12 cellular contexts compared by ENCODE assay signal in genomic region chr2:240960309-240960962, GRCh38. TPM values are rescaled to one million over a fixed set of nuclear protein-coding genes. Genes with fewer than 3 reads are reported as not detected.
A peak's percentile ranks its signal among the peaks of the same experiment; 100 is the strongest.
DNase-seq lines count a peak whose midpoint lies in the region; ATAC-seq and TF ChIP-seq lines count a peak whose summit lies in the region.
"Had no signal": no experiment of that assay in that cellular context is flagged by ENCODE, and none has a peak within 500 bp of the region (broad histone marks: within the 10 kb centered on the region; RNA-seq: fewer than 3 reads in every experiment).

No MANE protein-coding gene starts in this region.

- H3K4me3 ChIP-seq in GM23338 (no peak overlapping the region), gastroesophageal sphincter (no peak overlapping the region), trophoblast cell (ENCODE audit: low read depth, low read length) (no peak overlapping the region)
- H3K4me3 ChIP-seq: ascending aorta had no signal

- no peak overlapping the region for H2BK5ac ChIP-seq in trophoblast cell (ENCODE audit: low read depth, low read length, poor library complexity)

- H3K36me3 ChIP-seq in GM23338 (ENCODE audit: insufficient read depth): no peaks in the 10 kb centered on the region
- no peaks in the 10 kb centered on the region for H3K36me3 ChIP-seq in gastroesophageal sphincter
- no peaks in the 10 kb centered on the region for H3K36me3 ChIP-seq in trophoblast cell (ENCODE audit: control insufficient read depth in 1 of 2, insufficient read depth in 2 of 2, low read length in 2 of 2)
- H3K36me3 ChIP-seq: ascending aorta had no signal

- no peak for DNase-seq in GM23338 (ENCODE audit: low spot score)
- peak; percentile 90 for DNase-seq in SKM-1 (lab: John Stamatoyannopoulos, UW; ENCODE audit: unreplicated experiment)
- DNase-seq in osteocyte (ENCODE audit: extremely low spot score, unreplicated experiment): peak; percentile 85
- no peak for DNase-seq in activated naive CD4-positive, alpha-beta T cell treated with anti-CD3 and anti-CD28 coated beads for 36 hours
- no peak for DNase-seq in cerebellar cortex (ENCODE audit: low spot score)
- no peak for DNase-seq in trophoblast cell

- no peak overlapping the region for H3K4me3 Mint-ChIP-seq in GM23338
- H3K4me3 Mint-ChIP-seq in osteocyte (ENCODE audit: unreplicated experiment): no peak overlapping the region
- no peak overlapping the region for H3K4me3 Mint-ChIP-seq in activated naive CD4-positive, alpha-beta T cell treated with anti-CD3 and anti-CD28 coated beads for 36 hours

- H4K12ac ChIP-seq in trophoblast cell (ENCODE audit: low read depth, low read length): no peak overlapping the region

- H3K4me1 Mint-ChIP-seq in GM23338 (no peaks in the 10 kb centered on the region; the same call in 1 of the 3 replicates), osteocyte (ENCODE audit: unreplicated experiment) (peaks cover 20% of the 10 kb centered on the region)
- no peaks in the 10 kb centered on the region for H3K4me1 Mint-ChIP-seq in activated naive CD4-positive, alpha-beta T cell treated with anti-CD3 and anti-CD28 coated beads for 36 hours (ENCODE audit: low read depth)

- no peaks in the 10 kb centered on the region for H3K9me2 ChIP-seq in GM23338 (ENCODE audit: insufficient read depth)

- no peak for TF ChIP-seq EP300 in gastroesophageal sphincter (IDR thresholded peaks at IDR 0.05)

- no peak overlapping the region for H4K91ac ChIP-seq in trophoblast cell (ENCODE audit: low read depth, low read length)

- H3K27ac ChIP-seq in GM23338 (ENCODE audit: low read depth): no peak overlapping the region
- no peak overlapping the region for H3K27ac ChIP-seq in gastroesophageal sphincter
- no peak overlapping the region for H3K27ac ChIP-seq in trophoblast cell (ENCODE audit: low read depth, low read length)
- H3K27ac ChIP-seq: ascending aorta, KMS-11 had no signal

- no peak for TF ChIP-seq POLR2A in gastroesophageal sphincter (IDR thresholded peaks at IDR 0.05)

- 0 out of 2 replicates have a peak, but pooled peaks cover 5% of the 10 kb centered on the region for H3F3A ChIP-seq in GM23338 (replicated peaks; ENCODE audit: low read depth)

- H2BK120ac ChIP-seq in trophoblast cell (ENCODE audit: insufficient read depth, low read length, poor library complexity): no peak overlapping the region

- no peak overlapping the region for H2AK5ac ChIP-seq in trophoblast cell (ENCODE audit: low read length)

- H3K27ac Mint-ChIP-seq in GM23338 (peak overlapping the region; percentile 67; the same call in 1 of the 2 replicates), osteocyte (ENCODE audit: unreplicated experiment) (no peak overlapping the region)
- H3K27ac Mint-ChIP-seq in activated naive CD4-positive, alpha-beta T cell treated with anti-CD3 and anti-CD28 coated beads for 36 hours: no peak overlapping the region

- no peak for TF ChIP-seq CTCF in GM23338 (conservative IDR thresholded peaks at IDR 0.05; ENCODE audit: low read depth in 2 of 2)
- TF ChIP-seq CTCF in gastroesophageal sphincter (IDR thresholded peaks at IDR 0.05): no peak
- no peak for TF ChIP-seq CTCF in osteocyte (IDR thresholded peaks at IDR 0.05)

- no peak overlapping the region for H3K4me2 ChIP-seq in GM23338
- no peak overlapping the region for H3K4me2 ChIP-seq in trophoblast cell (ENCODE audit: low read length)
- H3K4me2 ChIP-seq: KMS-11 had no signal

- H3K9me3 Mint-ChIP-seq in GM23338: no peaks in the 10 kb centered on the region
- H3K9me3 Mint-ChIP-seq in osteocyte (ENCODE audit: unreplicated experiment): no peaks in the 10 kb centered on the region
- H3K9me3 Mint-ChIP-seq in activated naive CD4-positive, alpha-beta T cell treated with anti-CD3 and anti-CD28 coated beads for 36 hours: no peaks in the 10 kb centered on the region

- H3K79me1 ChIP-seq in trophoblast cell (ENCODE audit: low read length): no peaks in the 10 kb centered on the region

- H3K27me3 ChIP-seq in GM23338 (ENCODE audit: insufficient read depth): no peaks in the 10 kb centered on the region
- H3K27me3 ChIP-seq in gastroesophageal sphincter: peaks cover 70% of the 10 kb centered on the region
- H3K27me3 ChIP-seq in trophoblast cell (ENCODE audit: insufficient read depth, low read length): no peaks in the 10 kb centered on the region
- H3K27me3 ChIP-seq: ascending aorta had no signal

- no peaks in the 10 kb centered on the region for H3K79me2 ChIP-seq in GM23338 (replicated peaks; ENCODE audit: insufficient read depth)
- H3K79me2 ChIP-seq in trophoblast cell (ENCODE audit: control insufficient read depth, insufficient read depth, low read length, poor library complexity): no peaks in the 10 kb centered on the region

- H4K8ac ChIP-seq in trophoblast cell (ENCODE audit: low read depth, low read length): no peak overlapping the region

- no peak overlapping the region for H2BK12ac ChIP-seq in trophoblast cell (ENCODE audit: low read length)

- no peak overlapping the region for H3K9ac ChIP-seq in trophoblast cell (ENCODE audit: low read length)
- H3K9ac ChIP-seq: KMS-11 had no signal

- H3K4me1 ChIP-seq in GM23338 (ENCODE audit: insufficient read depth): no peaks in the 10 kb centered on the region
- H3K4me1 ChIP-seq in gastroesophageal sphincter: peaks cover 0 to 33% (median 3%) of the 10 kb centered on the region in 3 donors
- H3K4me1 ChIP-seq in trophoblast cell (ENCODE audit: control insufficient read depth in 1 of 2, insufficient read depth in 2 of 2, low read length in 2 of 2): no peaks in the 10 kb centered on the region

- no peak overlapping the region for H3K23ac ChIP-seq in trophoblast cell (ENCODE audit: low read length)

- H2AFZ ChIP-seq in GM23338 (no peak overlapping the region), trophoblast cell (ENCODE audit: insufficient read depth, low read length, poor library complexity) (no peak overlapping the region)

- 13 to 32% methylated on average over 3 to 6 of the region's 28 CpGs for whole genome bisulfite sequencing in gastroesophageal sphincter (ENCODE audit: low coverage in 1 of 2), 2 donors
- WGBS in trophoblast cell (ENCODE audit: extremely low coverage, insufficient coverage, insufficient read length): no CpG with 5 or more reads among the region's 28 CpGs

- no peak overlapping the region for H3K4ac ChIP-seq in trophoblast cell (ENCODE audit: low read depth, low read length)

- ATAC-seq in GM23338: peak; percentile 32
- ATAC-seq in gastroesophageal sphincter: peak; percentile 23
- ATAC-seq in GM18909 (IDR thresholded peaks at IDR 0.05; ENCODE audit: poor library complexity, unreplicated experiment): no peak

- H3K27me3 Mint-ChIP-seq in GM23338 (ENCODE audit: insufficient read depth, low read depth, poor library complexity) (peaks cover 8% of the 10 kb centered on the region), osteocyte (ENCODE audit: unreplicated experiment) (peaks cover 5% of the 10 kb centered on the region)
- no peaks in the 10 kb centered on the region for H3K27me3 Mint-ChIP-seq in activated naive CD4-positive, alpha-beta T cell treated with anti-CD3 and anti-CD28 coated beads for 36 hours (ENCODE audit: low read depth)

- H3K14ac ChIP-seq in trophoblast cell (ENCODE audit: low read length): no peak overlapping the region

- H4K20me1 ChIP-seq in GM23338 (replicated peaks; ENCODE audit: insufficient read depth): no peaks in the 10 kb centered on the region

- H3K9me3 ChIP-seq in gastroesophageal sphincter (no peaks in the 10 kb centered on the region), trophoblast cell (ENCODE audit: insufficient read depth, low read depth, low read length) (peaks cover 7% of the 10 kb centered on the region)
- H3K9me3 ChIP-seq: ascending aorta had no signal

- H3K18ac ChIP-seq in trophoblast cell (ENCODE audit: low read length): no peak overlapping the region

- CTCF ChIA-PET in activated naive CD4-positive, alpha-beta T cell treated with anti-CD3 and anti-CD28 coated beads for 36 hours (lab: Charles Lee): no interaction called here

- H3K36me3 Mint-ChIP-seq in GM23338 (ENCODE audit: low read depth): no peaks in the 10 kb centered on the region
- no peaks in the 10 kb centered on the region for H3K36me3 Mint-ChIP-seq in osteocyte (ENCODE audit: unreplicated experiment)
- no peaks in the 10 kb centered on the region for H3K36me3 Mint-ChIP-seq in activated naive CD4-positive, alpha-beta T cell treated with anti-CD3 and anti-CD28 coated beads for 36 hours (ENCODE audit: low read depth)

- intact Hi-C loops in activated naive CD4-positive, alpha-beta T cell treated with anti-CD3 and anti-CD28 coated beads for 36 hours (cut with micrococcal nuclease): no loop called here

TF ChIP-seq in GM23338, 12 proteins besides CTCF, POLR2A, EP300 and RAD21 (continues in another document):
- no peak for TF ChIP-seq STAT1 (IDR thresholded peaks at IDR 0.05; ENCODE audit: unreplicated experiment)

RNA-seq across cellular contexts. Expression of gene SNED1, which starts 38.0 kb away (rescaled TPM):
- total RNA-seq in GM23338 (2014; rRNA removed; shearing (Covaris generic)): 1.1 and 2.8 TPM in 2 replicates
- 1.3 and 1.5 TPM in 2 replicates for polyA plus RNA-seq in GM23338 (2016; fragmentation: Nextera tagmentation; extraction: Ambion mirVana)
- total RNA-seq in gastroesophageal sphincter: 10 to 100 TPM in 2 of 4 donors, 1 to 10 TPM in 2; 8.3 to 29.9 (median 14.6) TPM
- 17.6 and 19.4 TPM in 2 replicates for total RNA-seq in osteocyte
- under 1 TPM; 0.35 to 0.60 TPM for total RNA-seq in activated naive CD4-positive, alpha-beta T cell treated with anti-CD3 and anti-CD28 coated beads for 36 hours
- polyA plus RNA-seq in trophoblast cell (2013): 0.12 TPM in 2 replicates

RNA-seq across cellular contexts. Expression of gene CROCC2, which starts 54.3 kb away (rescaled TPM):
- total RNA-seq in GM23338 (2014; rRNA removed; shearing (Covaris generic)): not detected in 2 replicates
- polyA plus RNA-seq in GM23338 (2016; fragmentation: Nextera tagmentation; extraction: Ambion mirVana): not detected in 2 replicates
- total RNA-seq in gastroesophageal sphincter: not detected
- total RNA-seq in osteocyte: not detected in 2 replicates
- not detected for total RNA-seq in activated naive CD4-positive, alpha-beta T cell treated with anti-CD3 and anti-CD28 coated beads for 36 hours
- not detected in 2 replicates for polyA plus RNA-seq in trophoblast cell (2013)
- total RNA-seq: myocyte; T-helper 2 cell treated with Interferon-gamma antibody and Interleukin-4, amounts not matched to agents 100 ng/mL and 5 ng/mL, for 36 hours had no signal

Comparison
In these comparisons a context has a peak if more than half of its experiments do, and no peak if none do; other contexts are left out.
1. DNase-seq: peak in SKM-1 (single experiment) and osteocyte (single experiment); none in GM23338 (single experiment), activated naive CD4-positive, alpha-beta T cell treated with anti-CD3 and anti-CD28 coated beads for 36 hours (single experiment), cerebellar cortex (single experiment) and trophoblast cell (0 of 2).